Comparison of ENCODE assay signal across 18 cellular contexts in the genomic region with DNA sequence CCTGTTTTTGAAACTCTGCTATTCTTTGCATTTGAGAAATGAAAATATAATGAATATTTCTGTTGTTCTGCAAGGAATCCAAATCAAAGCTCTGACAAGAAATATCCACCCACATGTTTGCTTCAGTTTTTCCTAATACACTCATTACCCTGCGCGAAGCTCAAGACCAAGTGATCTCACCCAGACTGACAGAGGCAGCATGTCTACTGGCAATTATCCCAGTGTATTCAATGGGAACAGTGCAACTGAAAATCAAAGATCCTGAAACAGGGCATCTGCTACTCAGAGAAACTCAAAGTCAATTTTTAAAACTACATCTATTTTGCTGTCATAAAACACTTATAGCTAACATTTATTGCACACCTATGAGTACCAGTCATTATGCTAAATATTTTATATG.
"Had no signal": no experiment of that assay in that cellular context is flagged by ENCODE, and none has a peak within 500 bp of the region (broad histone marks: within the 10 kb centered on the region; RNA-seq: fewer than 3 reads in every experiment).

No MANE protein-coding gene starts in this region.

- H3K27me3 ChIP-seq: transverse colon had no signal

- H3K36me3 Mint-ChIP-seq: activated naive CD8-positive, alpha-beta T cell treated with anti-CD3 and anti-CD28 coated beads for 36 hours had no signal

- H3K79me2 ChIP-seq: parathyroid adenoma had no signal

- H3K9me3 ChIP-seq: transverse colon had no signal

- H3K4me3 Mint-ChIP-seq: activated CD4-positive, alpha-beta T cell treated with anti-CD3 and anti-CD28 coated beads, Interleukin-2, amount 10 ng/mL, durations not matched to agents 24 days and 14 days; activated CD8-positive, alpha-beta T cell treated with anti-CD3 and anti-CD28 coated beads, Interleukin-2, amount 10 ng/mL, durations not matched to agents 7 days and 5 days; activated naive CD8-positive, alpha-beta T cell treated with anti-CD3 and anti-CD28 coated beads for 36 hours had no signal

- H3K4me3 ChIP-seq: lung, transverse colon had no signal

- H3K9me3 Mint-ChIP-seq: activated CD4-positive, alpha-beta T cell treated with anti-CD3 and anti-CD28 coated beads, Interleukin-2, amount 10 ng/mL, durations not matched to agents 24 days and 14 days had no signal

- H3K27me3 Mint-ChIP-seq: activated CD4-positive, alpha-beta T cell treated with anti-CD3 and anti-CD28 coated beads, Interleukin-2, amount 10 ng/mL, durations not matched to agents 24 days and 14 days; activated naive CD8-positive, alpha-beta T cell treated with anti-CD3 and anti-CD28 coated beads for 36 hours had no signal

- DNase-seq: activated CD4-positive, alpha-beta T cell treated with anti-CD3 and anti-CD28 coated beads, Interleukin-2, amount 10 ng/mL, durations not matched to agents 24 days and 14 days; activated CD4-positive, CD25-positive, alpha-beta regulatory T cell; activated CD8-positive, alpha-beta memory T cell treated with anti-CD3 and anti-CD28 coated beads, Interleukin-2, amount 50 U/mL, for 4 hours; activated CD8-positive, alpha-beta T cell treated with anti-CD3 and anti-CD28 coated beads, Interleukin-2, amount 10 ng/mL, durations not matched to agents 7 days and 5 days; activated gamma-delta T cell treated with Interleukin-2 at 50 U/mL for 16 hours; activated naive CD8-positive, alpha-beta T cell treated with anti-CD3 and anti-CD28 coated beads for 36 hours; activated T-cell treated with anti-CD3 and anti-CD28 coated beads, Interleukin-2, amount 50 U/mL, for 48 hours; cerebellar nuclear complex; left colon; right cardiac atrium; small intestine; stimulated activated CD4-positive, alpha-beta T cell treated with anti-CD3 and anti-CD28 coated beads, Interleukin-4, amount 100 ng/mL, for 24 hours; stimulated activated naive CD4-positive, alpha-beta T cell; substantia nigra; transverse colon had no signal

- H3K27ac Mint-ChIP-seq: activated CD4-positive, alpha-beta T cell treated with anti-CD3 and anti-CD28 coated beads, Interleukin-2, amount 10 ng/mL, durations not matched to agents 24 days and 14 days; activated CD8-positive, alpha-beta T cell treated with anti-CD3 and anti-CD28 coated beads, Interleukin-2, amount 10 ng/mL, durations not matched to agents 7 days and 5 days; activated naive CD8-positive, alpha-beta T cell treated with anti-CD3 and anti-CD28 coated beads for 36 hours had no signal

- H3K27ac ChIP-seq: epithelial cell of prostate, parathyroid adenoma, transverse colon had no signal

- H3K4me1 Mint-ChIP-seq: activated CD4-positive, alpha-beta T cell treated with anti-CD3 and anti-CD28 coated beads, Interleukin-2, amount 10 ng/mL, durations not matched to agents 24 days and 14 days; activated naive CD8-positive, alpha-beta T cell treated with anti-CD3 and anti-CD28 coated beads for 36 hours had no signal

- H3K9ac ChIP-seq: parathyroid adenoma had no signal

- H2AFZ ChIP-seq: parathyroid adenoma had no signal

- ATAC-seq: activated CD8-positive, alpha-beta T cell treated with anti-CD3 and anti-CD28 coated beads, Interleukin-2, amount 10 ng/mL, durations not matched to agents 7 days and 5 days; left colon; right cardiac atrium had no signal

- H3K36me3 ChIP-seq: transverse colon had no signal
